13 cellular contexts compared by ENCODE assay signal in the genomic region with DNA sequence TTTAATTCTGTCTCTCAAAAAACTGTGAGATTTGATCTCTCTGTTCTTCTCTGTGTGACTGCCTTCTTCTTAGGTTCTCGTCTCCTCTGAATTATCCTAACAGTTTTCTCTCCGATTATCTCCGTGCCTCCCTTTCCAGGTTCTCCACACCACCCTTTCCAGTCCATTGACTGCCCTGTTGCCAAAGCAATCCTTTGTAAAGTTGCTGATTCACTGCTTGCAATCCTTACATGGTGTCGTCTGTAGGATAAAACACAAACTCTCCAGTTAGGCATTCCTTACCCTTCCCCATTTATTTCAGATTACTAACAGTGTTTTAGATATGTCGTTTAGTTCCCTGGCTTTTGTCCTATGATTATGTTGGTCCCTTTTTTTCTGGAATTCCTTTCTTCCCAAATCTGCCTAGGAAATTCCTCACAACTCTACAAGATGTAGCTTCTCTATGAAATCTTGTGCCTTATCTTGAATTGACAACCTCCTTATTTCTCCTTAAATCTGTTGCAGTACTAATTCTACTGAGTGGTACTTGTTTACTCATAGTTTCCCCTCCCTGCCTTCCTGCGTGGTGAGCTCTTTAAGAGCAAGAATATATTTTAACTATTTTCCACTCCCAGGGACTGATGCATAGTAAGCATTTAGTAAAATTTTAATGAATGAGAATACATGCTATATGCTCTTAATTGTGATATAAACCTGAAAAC. TPM values are rescaled to one million over a fixed set of nuclear protein-coding genes. Genes with fewer than 3 reads are reported as not detected.
DNase-seq lines count a peak whose midpoint lies in the region; ATAC-seq lines count a peak whose summit lies in the region.
"Had no signal": no experiment of that assay in that cellular context is flagged by ENCODE, and none has a peak within 500 bp of the region (broad histone marks: within the 10 kb centered on the region; RNA-seq: fewer than 3 reads in every experiment).

No MANE protein-coding gene starts in this region.

- H3K9me3 ChIP-seq in SK-N-MC (ENCODE audit: low read depth, low read length) = no peaks in the 10 kb centered on the region
- H3K9me3 ChIP-seq: Peyer's patch had no signal

- H3K4me3 ChIP-seq in SK-N-MC = no peak overlapping the region
- H3K4me3 ChIP-seq: Peyer's patch had no signal

- intact Hi-C loops in Right ventricle myocardium superior (cut with DNase I) (no loop called here), cardiac septum (cut with DNase I) (no loop called here)

- peak overlapping the region; percentile 29 for H3K9ac ChIP-seq in SK-N-MC (ENCODE audit: insufficient read length)

- peak overlapping the region; percentile 83 for H3K27ac ChIP-seq in SK-N-MC
- H3K27ac ChIP-seq: Peyer's patch had no signal

- H3K36me3 ChIP-seq in SK-N-MC (ENCODE audit: insufficient read depth, low read length) = peaks cover 55% of the 10 kb centered on the region

- DNase-seq in Right ventricle myocardium superior (no peak), cardiac septum (ENCODE audit: low spot score) (no peak), SK-N-MC (ENCODE audit: low read depth, low spot score) (no peak), iris pigment epithelial cell (ENCODE audit: low read depth) (peak; percentile 38), KG1 (lab: John Stamatoyannopoulos, UW) (no peak), NCI-H446 treated with DMSO at 0.1 percent for 48 hours (lab: John Stamatoyannopoulos, UW) (no peak)
- DNase-seq in stimulated activated naive CD8-positive, alpha-beta T cell treated with anti-CD3 and anti-CD28 coated beads, Interleukin-15, Interleukin-2, amounts not matched to agents 100 U/mL and 50 U/mL, for 24 hours = no peak
- DNase-seq: activated B cell treated with CpG ODN at 0.5 μM for 24 hours, head of caudate nucleus, NCI-H187, NCI-H526 treated with DMSO at 0.1 percent for 48 hours, Peyer's patch had no signal

- ATAC-seq in Right ventricle myocardium superior (ENCODE audit: poor library complexity) (peak; percentile 52), HG03354 (IDR thresholded peaks at IDR 0.05; ENCODE audit: poor library complexity, severe bottlenecking, unreplicated experiment) (no peak)
- ATAC-seq in stimulated activated naive CD8-positive, alpha-beta T cell treated with anti-CD3 and anti-CD28 coated beads, Interleukin-15, Interleukin-2, amounts not matched to agents 100 U/mL and 50 U/mL, for 24 hours = peak; percentile 62

RNA-seq across cellular contexts. Expression of a gene that starts 22.3 kb away (rescaled TPM):
- 52.0 TPM for total RNA-seq in Right ventricle myocardium superior
- 58.2 TPM for total RNA-seq in cardiac septum

RNA-seq across cellular contexts. Expression of a gene that starts 45.2 kb away (rescaled TPM):
- 1.5 TPM for total RNA-seq in Right ventricle myocardium superior
- 4.2 TPM for total RNA-seq in cardiac septum
